Comparison of ENCODE assay signal across 1 cellular context in genomic region chr2:27891063-27891819, GRCh38.
TF ChIP-seq lines count a peak whose summit lies in the region.

No MANE protein-coding gene starts in this region.

TF ChIP-seq in HepG2, 621 proteins besides CTCF, POLR2A, EP300 and RAD21 (continued from another document and continues in another):
- TF ChIP-seq MXD4 (CRISPR knock-in tag; IDR thresholded peaks at IDR 0.05) (0 out of 2 replicates have a peak, but pooled peaks have one; percentile 23), LCORL (IDR thresholded peaks at IDR 0.05) (no peak), LCORL (CRISPR knock-in tag; IDR thresholded peaks at IDR 0.05) (0 out of 2 replicates have a peak, but pooled peaks have one; percentile 2), DMAP1 (CRISPR knock-in tag; IDR thresholded peaks at IDR 0.05) (no peak), NR2F1 (CRISPR knock-in tag; IDR thresholded peaks at IDR 0.05) (0 out of 4 replicates have a peak, but pooled peaks of 1 of the 2 experiments have one; percentile 7), ATF7-NPFF (CRISPR knock-in tag; IDR thresholded peaks at IDR 0.05; ENCODE audit: low read depth) (no peak), ZBTB33 (CRISPR knock-in tag; IDR thresholded peaks at IDR 0.05) (peak; percentile 33; the same call in 1 of the 2 replicates), JUN (CRISPR knock-in tag; IDR thresholded peaks at IDR 0.05) (peak; percentile 60; the same call in 1 of the 2 replicates), THAP11 (CRISPR knock-in tag; IDR thresholded peaks at IDR 0.05) (0 out of 2 replicates have a peak, but pooled peaks have one; percentile 20), NR3C1 (CRISPR knock-in tag; IDR thresholded peaks at IDR 0.05) (0 out of 2 replicates have a peak, but pooled peaks have one; percentile 14), FLYWCH1 (CRISPR knock-in tag; IDR thresholded peaks at IDR 0.05) (no peak), EZH2 (conservative IDR thresholded peaks at IDR 0.05; ENCODE audit: low read depth, low read length) (no peak), SMAD9 (CRISPR knock-in tag; IDR thresholded peaks at IDR 0.05) (no peak), SALL2 (CRISPR knock-in tag; IDR thresholded peaks at IDR 0.05) (no peak), PRDM10 (CRISPR knock-in tag; IDR thresholded peaks at IDR 0.05; ENCODE audit: low read depth) (no peak), ZNF530 (CRISPR knock-in tag; IDR thresholded peaks at IDR 0.05; ENCODE audit: low read depth) (no peak), PAXIP1 (CRISPR knock-in tag; conservative IDR thresholded peaks at IDR 0.05) (0 out of 2 replicates have a peak, but pooled peaks have one; percentile 42), REST (IDR thresholded peaks at IDR 0.05; ENCODE audit: borderline replicate concordance in 1 of 2, low read depth in 1 of 2, low read length in 2 of 2) (no peak), RARA (CRISPR knock-in tag; IDR thresholded peaks at IDR 0.05) (no peak), FOXM1 (CRISPR knock-in tag; IDR thresholded peaks at IDR 0.05) (no peak), HBP1 (CRISPR knock-in tag; IDR thresholded peaks at IDR 0.05; ENCODE audit: low read depth) (peak; percentile 48; the same call in 1 of the 2 replicates), PBX2 (CRISPR knock-in tag; IDR thresholded peaks at IDR 0.05) (no peak), ZNF275 (CRISPR knock-in tag; IDR thresholded peaks at IDR 0.05; ENCODE audit: borderline replicate concordance) (0 out of 2 replicates have a peak, but pooled peaks have one; percentile 73), ZMYM2 (CRISPR knock-in tag; IDR thresholded peaks at IDR 0.05) (peak; percentile 95), ZNF776 (CRISPR knock-in tag; IDR thresholded peaks at IDR 0.05) (peak; percentile 75; the same call in 1 of the 2 replicates), ATF7 (IDR thresholded peaks at IDR 0.05) (peak; percentile 94), ATF7 (CRISPR knock-in tag; IDR thresholded peaks at IDR 0.05) (peak; percentile 61; the same call in 1 of the 2 replicates), GFI1 (CRISPR knock-in tag; IDR thresholded peaks at IDR 0.05; ENCODE audit: borderline replicate concordance) (0 out of 2 replicates have a peak, but pooled peaks have one; percentile 42), MED8 (CRISPR knock-in tag; IDR thresholded peaks at IDR 0.05; ENCODE audit: insufficient replicate concordance) (peak; percentile 77), RXRA (CRISPR knock-in tag; IDR thresholded peaks at IDR 0.05) (no peak), CAMTA2 (CRISPR knock-in tag; IDR thresholded peaks at IDR 0.05; ENCODE audit: borderline replicate concordance) (peak; percentile 95), GATAD2A (CRISPR knock-in tag; IDR thresholded peaks at IDR 0.05) (peak; percentile 78), NFYC (CRISPR knock-in tag; IDR thresholded peaks at IDR 0.05) (no peak), ZNF615 (CRISPR knock-in tag; IDR thresholded peaks at IDR 0.05; ENCODE audit: borderline replicate concordance) (peak; percentile 88; the same call in 1 of the 2 replicates), ZNF256 (CRISPR knock-in tag; conservative IDR thresholded peaks at IDR 0.05) (no peak; the same call in 1 of the 2 replicates), KMT2B (CRISPR knock-in tag; IDR thresholded peaks at IDR 0.05) (peak; percentile 63; the same call in 1 of the 2 replicates), FOXK1 (CRISPR knock-in tag; IDR thresholded peaks at IDR 0.05; ENCODE audit: borderline replicate concordance, low read depth) (peak; percentile 48; the same call in 1 of the 2 replicates)
